29 cellular contexts compared by ENCODE assay signal in genomic region chr12:53803703-53804102, GRCh38. TPM values are rescaled to one million over a fixed set of nuclear protein-coding genes. Genes with fewer than 3 reads are reported as not detected.
"Had no signal": no experiment of that assay in that cellular context is flagged by ENCODE, and none has a peak within 500 bp of the region (broad histone marks: within the 10 kb centered on the region; RNA-seq: fewer than 3 reads in every experiment).

No MANE protein-coding gene starts in this region.

- H3K9me3 ChIP-seq: breast epithelium, heart left ventricle, lower lobe of right lung, ovary, psoas muscle, thyroid gland, upper lobe of right lung had no signal

- ATAC-seq: heart left ventricle, left lobe of liver, psoas muscle, right cardiac atrium, T-cell had no signal

- H3K9me3 Mint-ChIP-seq: activated naive CD8-positive, alpha-beta T cell treated with anti-CD3 and anti-CD28 coated beads, Interleukin-2, amount 10 ng/mL, durations not matched to agents 7 days and 5 days; central memory CD8-positive, alpha-beta T cell; naive B cell; stimulated activated naive CD8-positive, alpha-beta T cell treated with anti-CD3 and anti-CD28 coated beads, Interleukin-15, Interleukin-2, amounts not matched to agents 100 ng/mL and 50 ng/mL, for 24 hours; T-cell had no signal

- H3K27ac Mint-ChIP-seq: activated naive CD8-positive, alpha-beta T cell treated with anti-CD3 and anti-CD28 coated beads, Interleukin-2, amount 10 ng/mL, durations not matched to agents 7 days and 5 days; naive B cell; stimulated activated naive CD8-positive, alpha-beta T cell treated with anti-CD3 and anti-CD28 coated beads, Interleukin-15, Interleukin-2, amounts not matched to agents 100 ng/mL and 50 ng/mL, for 24 hours; T-cell had no signal

- H3K36me3 Mint-ChIP-seq: activated naive CD8-positive, alpha-beta T cell treated with anti-CD3 and anti-CD28 coated beads, Interleukin-2, amount 10 ng/mL, durations not matched to agents 7 days and 5 days; naive B cell; T-cell had no signal

- H3K27ac ChIP-seq: heart left ventricle, lower lobe of right lung, ovary, psoas muscle, thyroid gland, upper lobe of right lung had no signal

- H3K4me1 Mint-ChIP-seq: activated naive CD8-positive, alpha-beta T cell treated with anti-CD3 and anti-CD28 coated beads, Interleukin-2, amount 10 ng/mL, durations not matched to agents 7 days and 5 days; central memory CD8-positive, alpha-beta T cell; naive B cell; T-cell had no signal

- H3K27me3 ChIP-seq: breast epithelium, ovary had no signal

- H3K4me1 ChIP-seq: heart left ventricle, lower lobe of right lung, psoas muscle, upper lobe of right lung had no signal

- H3K36me3 ChIP-seq: breast epithelium, heart left ventricle, lower lobe of right lung, ovary, thyroid gland, upper lobe of right lung had no signal

- H3K4me3 ChIP-seq: breast epithelium, dorsolateral prefrontal cortex, heart left ventricle, lower lobe of right lung, ovary, psoas muscle, thyroid gland, upper lobe of right lung had no signal

- H3K4me3 Mint-ChIP-seq: activated naive CD8-positive, alpha-beta T cell treated with anti-CD3 and anti-CD28 coated beads, Interleukin-2, amount 10 ng/mL, durations not matched to agents 7 days and 5 days; central memory CD8-positive, alpha-beta T cell; naive B cell; stimulated activated naive CD8-positive, alpha-beta T cell treated with anti-CD3 and anti-CD28 coated beads, Interleukin-15, Interleukin-2, amounts not matched to agents 100 ng/mL and 50 ng/mL, for 24 hours; T-cell had no signal

- DNase-seq: activated CD4-positive, alpha-beta T cell treated with anti-CD3 and anti-CD28 coated beads for 4 hours; activated CD4-positive, alpha-beta T cell treated with anti-CD3 and anti-CD28 coated beads, Interleukin-2, amount 50 U/mL, for 48 hours; activated CD8-positive, alpha-beta memory T cell treated with anti-CD3 and anti-CD28 coated beads, Interleukin-2, amount 50 U/mL, for 48 hours; activated naive CD4-positive, alpha-beta T cell treated with Interleukin-2 at 50 U/mL for 16 hours; activated naive CD8-positive, alpha-beta T cell treated with anti-CD3 and anti-CD28 coated beads, Interleukin-2, amount 10 ng/mL, durations not matched to agents 7 days and 5 days; activated T-cell treated with anti-CD3 and anti-CD28 coated beads, Interleukin-2, amount 50 U/mL, for 48 hours; amniotic stem cell; dorsolateral prefrontal cortex; heart left ventricle; lower lobe of right lung; naive B cell; ovary; psoas muscle; right cardiac atrium; stimulated activated CD4-positive, alpha-beta T cell treated with anti-CD3 and anti-CD28 coated beads, Interleukin-12 subunit alpha, Interleukin-12 subunit beta, amount 100 ng/mL, for 4 hours; substantia nigra; T-cell; thyroid gland; upper lobe of right lung had no signal

RNA-seq across cellular contexts. Expression of gene CISTR, which starts 51.9 kb away (rescaled TPM):
- total RNA-seq: activated CD8-positive, alpha-beta memory T cell treated with anti-CD3 and anti-CD28 coated beads for 36 hours; activated naive CD8-positive, alpha-beta T cell treated with anti-CD3 and anti-CD28 coated beads, Interleukin-2, amount 10 ng/mL, durations not matched to agents 7 days and 5 days; breast epithelium; fibroblast of villous mesenchyme; left lobe of liver; lower lobe of right lung; mesenteric fat pad; mucosa of gallbladder; ovary; psoas muscle; skeletal muscle tissue; T-cell; thyroid gland; upper lobe of right lung had no signal
- polyA plus RNA-seq: keratinocyte, ovary, psoas muscle had no signal
